Comparison of ENCODE assay signal across 15 cellular contexts in genomic region chr14:95300002-95300696, GRCh38. TPM values are rescaled to one million over a fixed set of nuclear protein-coding genes. Genes with fewer than 3 reads are reported as not detected.
A peak's percentile ranks its signal among the peaks of the same experiment; 100 is the strongest.
DNase-seq lines count a peak whose midpoint lies in the region; ATAC-seq, FAIRE-seq and TF ChIP-seq lines count a peak whose summit lies in the region.
"Had no signal": no experiment of that assay in that cellular context is flagged by ENCODE, and none has a peak within 500 bp of the region (broad histone marks: within the 10 kb centered on the region; RNA-seq: fewer than 3 reads in every experiment).

No MANE protein-coding gene starts in this region.

- H3K36me3 ChIP-seq in Karpas-422 (ENCODE audit: insufficient read depth, low read length) (no peaks in the 10 kb centered on the region), small intestine (ENCODE audit: control insufficient read depth in 2 of 2, insufficient read depth in 2 of 2, low read length in 2 of 2) (no peaks in the 10 kb centered on the region)

- H3K27ac ChIP-seq in Karpas-422 (ENCODE audit: low read length): peak overlapping the region; percentile 98
- no peak overlapping the region for H3K27ac ChIP-seq in small intestine (ENCODE audit: low read depth in 1 of 2, low read length in 1 of 2)
- H3K27ac ChIP-seq: 22Rv1, parathyroid adenoma had no signal

- H4K20me1 ChIP-seq in Karpas-422 (ENCODE audit: insufficient read depth, low read depth, low read length): no peaks in the 10 kb centered on the region

- H3K9me3 ChIP-seq in Karpas-422 (ENCODE audit: low read length) (no peaks in the 10 kb centered on the region), small intestine (ENCODE audit: control insufficient read depth, low read depth) (no peaks in the 10 kb centered on the region)

- H3K9me2 ChIP-seq in Karpas-422 (replicated peaks; ENCODE audit: insufficient read depth, low read length): no peaks in the 10 kb centered on the region

- no peak for ATAC-seq in GM21737 (IDR thresholded peaks at IDR 0.05; ENCODE audit: unreplicated experiment)
- ATAC-seq: T-helper 17 cell had no signal

- peak overlapping the region; percentile 83 for H3K4me2 ChIP-seq in Karpas-422 (ENCODE audit: low read depth, low read length, poor library complexity, severe bottlenecking)

- TF ChIP-seq POLR2A in GM12892 (IDR thresholded peaks at IDR 0.05; ENCODE audit: low read depth, low read length): no peak

- peak; percentile 30 for DNase-seq in NCI-H1092 treated with DMSO at 0.1 percent for 48 hours (lab: John Stamatoyannopoulos, UW)
- no peak for DNase-seq in NCI-H1092 (lab: John Stamatoyannopoulos, UW)
- peak; percentile 85 for DNase-seq in Karpas-422
- peak; percentile 56 for DNase-seq in glomerular visceral epithelial cell (ENCODE audit: extremely low spot score)
- DNase-seq in small intestine: peak; percentile 76
- DNase-seq in GM12892 (ENCODE audit: insufficient read length): no peak
- DNase-seq in AG08395 (ENCODE audit: low spot score): no peak
- DNase-seq: CD4-positive, alpha-beta T cell; cerebellar nuclear complex; NCI-H2081 treated with DMSO at 0.1 percent for 48 hours; SHP77 treated with DMSO at 0.1 percent for 48 hours; T-helper 17 cell had no signal

- WGBS in small intestine, 3 donors: 46 to 73% (median 61%) methylated on average over 12 of the region's 12 CpGs

- H3K4me1 ChIP-seq in Karpas-422 (ENCODE audit: low read length) (peaks cover 100% of the 10 kb centered on the region), small intestine (ENCODE audit: control insufficient read depth in 2 of 2, insufficient read depth in 1 of 2, low read depth in 1 of 2, low read length in 1 of 2) (peaks cover 2 to 10% of the 10 kb centered on the region in 2 donors)
- H3K4me1 ChIP-seq: parathyroid adenoma had no signal

- H3K9ac ChIP-seq in Karpas-422 (ENCODE audit: low read length): peak overlapping the region; percentile 69
- H3K9ac ChIP-seq: parathyroid adenoma had no signal

- no peaks in the 10 kb centered on the region for H3K27me3 ChIP-seq in Karpas-422 (ENCODE audit: low read length)
- no peaks in the 10 kb centered on the region for H3K27me3 ChIP-seq in small intestine (ENCODE audit: control insufficient read depth in 2 of 2, insufficient read depth in 2 of 2, low read length in 2 of 2)

- H3K79me2 ChIP-seq in Karpas-422 (ENCODE audit: low read length): peaks cover 59% of the 10 kb centered on the region
- H3K79me2 ChIP-seq: parathyroid adenoma had no signal

- peak overlapping the region; percentile 38 for H3K4me3 ChIP-seq in Karpas-422 (ENCODE audit: low read length)
- H3K4me3 ChIP-seq in small intestine (ENCODE audit: low read depth in 1 of 2, low read length in 2 of 2): no peak overlapping the region

- H2AFZ ChIP-seq in Karpas-422 (ENCODE audit: low read length): peak overlapping the region; percentile 3; the same call in 1 of the 2 replicates
- H2AFZ ChIP-seq: parathyroid adenoma had no signal

- FAIRE-seq in small intestine (lab: Jason Lieb, UNC) (no peak), GM12892 (lab: Jason Lieb, UNC) (no peak)

RNA-seq across cellular contexts. Expression of gene CLMN, which starts 19.6 kb away (rescaled TPM):
- total RNA-seq in Karpas-422 (2014; rRNA removed; shearing (Covaris generic); ENCODE audit: low replicate concordance): 40.1 and 56.1 TPM in 2 replicates
- polyA plus RNA-seq in small intestine: 1 to 10 TPM; 2.9 to 8.2 (median 3.2) TPM
- 13.9 TPM for polyA plus RNA-seq in GM12892 (2012; ENCODE audit: missing spikeins)

Comparison
In these comparisons a context has a peak if more than half of its experiments do, and no peak if none do; other contexts are left out.
1. DNase-seq: peak in NCI-H1092 treated with DMSO at 0.1 percent for 48 hours (single experiment), Karpas-422 (single experiment), glomerular visceral epithelial cell (single experiment) and small intestine (single experiment); none in NCI-H1092 (single experiment), GM12892 (single experiment) and AG08395 (single experiment).